Comparison of ENCODE assay signal across 10 cellular contexts in the genomic region with DNA sequence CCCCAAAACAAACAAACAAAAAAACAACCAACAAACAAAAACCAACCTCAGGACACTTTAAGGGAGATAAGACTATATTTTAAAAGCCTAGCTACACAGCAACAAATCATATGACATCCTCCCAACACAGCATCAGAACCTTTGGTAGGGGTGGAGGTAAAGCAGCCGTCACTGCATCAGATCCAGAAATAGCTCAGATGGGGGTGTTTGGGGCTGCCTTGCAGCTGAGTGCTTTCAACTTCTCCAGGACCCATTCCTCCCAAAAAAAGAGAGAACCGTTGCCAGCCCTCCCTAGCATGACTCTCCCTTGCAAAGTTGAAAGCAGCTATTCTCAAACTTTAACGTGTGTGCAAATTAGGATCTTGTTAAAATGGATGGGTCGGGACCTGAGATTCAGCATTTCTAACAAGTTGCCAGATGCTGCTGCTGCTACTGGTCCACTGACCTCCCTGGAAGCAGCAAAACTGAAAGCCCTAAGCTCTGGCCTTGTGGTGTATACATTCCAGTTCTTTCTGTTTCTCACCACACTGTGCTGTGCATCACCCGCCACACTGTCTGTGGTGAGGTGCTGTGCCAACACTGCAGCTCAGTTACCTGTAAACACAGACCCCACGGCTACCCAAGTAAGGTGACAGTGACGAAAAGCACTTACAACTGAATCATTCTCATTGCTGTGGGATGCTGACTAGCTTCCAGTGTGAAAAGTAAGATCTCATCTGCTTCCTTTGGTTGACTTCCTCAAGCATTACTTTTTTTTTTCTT. TPM values are rescaled to one million over a fixed set of nuclear protein-coding genes. Genes with fewer than 3 reads are reported as not detected.
DNase-seq lines count a peak whose midpoint lies in the region; ATAC-seq, FAIRE-seq and TF ChIP-seq lines count a peak whose summit lies in the region.
"Had no signal": no experiment of that assay in that cellular context is flagged by ENCODE, and none has a peak within 500 bp of the region (broad histone marks: within the 10 kb centered on the region; RNA-seq: fewer than 3 reads in every experiment).

No MANE protein-coding gene starts in this region.

- H3K27ac ChIP-seq in cardiac muscle cell (peak overlapping the region; percentile 39), upper lobe of right lung (no peak overlapping the region)
- H3K27ac ChIP-seq: adrenal gland, pancreas had no signal

- TF ChIP-seq CTCF in cardiac muscle cell (IDR thresholded peaks at IDR 0.05; ENCODE audit: low read depth, low read length) (no peak), upper lobe of right lung (IDR thresholded peaks at IDR 0.05) (no peak)

- no peaks in the 10 kb centered on the region for H3K9me3 Mint-ChIP-seq in memory B cell

- H3K4me1 Mint-ChIP-seq in memory B cell: peaks cover 65% of the 10 kb centered on the region

- DNase-seq in cardiac muscle cell (ENCODE audit: low read depth in 1 of 2, low spot score in 1 of 2) (no peak), cardiac septum (ENCODE audit: low spot score) (no peak), memory B cell (ENCODE audit: low spot score in 2 of 2) (no peak), upper lobe of right lung (no peak), HTR-8/SVneo (ENCODE audit: insufficient read length, low spot score) (no peak), HK-2 (ENCODE audit: unreplicated experiment) (no peak)
- DNase-seq in activated CD8-positive, alpha-beta memory T cell treated with anti-CD3 and anti-CD28 coated beads for 24 hours: peak; percentile 82
- DNase-seq: pancreas had no signal

- H3K27me3 ChIP-seq in cardiac muscle cell (no peaks in the 10 kb centered on the region), upper lobe of right lung (no peaks in the 10 kb centered on the region)
- H3K27me3 ChIP-seq: adrenal gland, pancreas had no signal

- H3K36me3 ChIP-seq in cardiac muscle cell: peaks cover 4% of the 10 kb centered on the region
- H3K36me3 ChIP-seq in upper lobe of right lung: no peaks in the 10 kb centered on the region
- H3K36me3 ChIP-seq: adrenal gland, pancreas had no signal

- peak; percentile 38 for ATAC-seq in HG03565 (IDR thresholded peaks at IDR 0.05; ENCODE audit: unreplicated experiment)
- peak; percentile 23 for ATAC-seq in memory B cell (ENCODE audit: low read depth)
- peak; percentile 59 for ATAC-seq in upper lobe of right lung

- FAIRE-seq in HTR-8/SVneo (lab: Jason Lieb, UNC): no peak

- no peaks in the 10 kb centered on the region for H3K27me3 Mint-ChIP-seq in memory B cell

- peak overlapping the region; percentile 65 for H3K4me3 Mint-ChIP-seq in memory B cell

- peaks cover 31% of the 10 kb centered on the region for H3K36me3 Mint-ChIP-seq in memory B cell

- intact Hi-C loops in cardiac septum (cut with DNase I) (no loop called here), upper lobe of right lung (cut with DNase I) (no loop called here)

- no peaks in the 10 kb centered on the region for H3K9me3 ChIP-seq in cardiac muscle cell (ENCODE audit: low read depth)
- H3K9me3 ChIP-seq in upper lobe of right lung: no peaks in the 10 kb centered on the region
- H3K9me3 ChIP-seq: adrenal gland, pancreas had no signal

- no peak overlapping the region for H3K4me3 ChIP-seq in cardiac muscle cell
- no peak overlapping the region for H3K4me3 ChIP-seq in upper lobe of right lung
- H3K4me3 ChIP-seq: adrenal gland, pancreas had no signal

- peak overlapping the region; percentile 99 for H3K27ac Mint-ChIP-seq in memory B cell

- H3K4me1 ChIP-seq in cardiac muscle cell (ENCODE audit: low read depth) (peaks cover 14% of the 10 kb centered on the region), upper lobe of right lung (peaks cover 3% of the 10 kb centered on the region)

RNA-seq across cellular contexts. Expression of gene SLC38A1, which starts 54.0 kb away (rescaled TPM):
- 50.8 and 59.6 TPM in 2 replicates for total RNA-seq in cardiac muscle cell
- polyA plus RNA-seq in cardiac muscle cell: 54.3 and 62.2 TPM in 2 replicates
- total RNA-seq in cardiac septum: 64.4 TPM
- 58.5 TPM for total RNA-seq in upper lobe of right lung
